ENCODE assay signal across 8 cellular contexts in the genomic region with DNA sequence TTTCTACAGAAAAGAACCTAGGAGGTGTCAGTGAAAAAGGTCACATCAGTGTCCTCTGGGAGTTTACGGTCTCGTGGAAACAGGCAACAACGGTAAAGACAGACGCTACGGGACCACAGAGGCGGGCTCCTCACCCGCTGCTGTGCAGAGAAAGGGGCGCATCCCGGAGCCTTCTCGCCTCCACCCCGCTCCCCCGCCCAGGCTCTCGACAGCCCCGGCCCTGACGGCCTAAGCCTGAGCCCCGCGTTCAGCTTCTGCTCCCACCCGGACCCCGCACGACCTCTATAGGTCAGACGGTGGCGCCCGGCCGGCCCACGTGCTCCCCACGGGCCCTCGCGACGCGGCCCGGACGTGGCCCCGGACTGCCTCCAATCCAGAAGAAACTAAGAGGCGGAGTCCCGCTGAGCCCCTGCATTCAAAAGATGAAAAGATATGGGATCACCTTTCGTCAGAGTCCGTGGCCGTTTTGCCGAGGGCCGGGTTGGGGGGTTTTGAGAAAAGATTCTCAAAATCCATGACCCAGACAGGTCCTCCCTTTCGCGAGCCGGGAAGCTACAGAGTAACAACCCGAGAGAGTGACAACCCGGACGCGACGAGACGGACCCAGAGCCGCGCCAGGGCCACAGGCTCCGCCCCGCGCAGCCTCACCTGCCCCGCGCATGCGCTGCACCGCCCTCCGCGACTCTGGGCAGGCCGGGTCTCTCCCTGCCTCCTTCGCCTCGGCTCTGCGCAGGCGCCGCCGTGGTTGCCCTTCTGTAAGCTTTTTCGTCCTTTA. TPM values are rescaled to one million over a fixed set of nuclear protein-coding genes. Genes with fewer than 3 reads are reported as not detected.
DNase-seq lines count a peak whose midpoint lies in the region; ATAC-seq, FAIRE-seq and TF ChIP-seq lines count a peak whose summit lies in the region.

A gene (minus strand): TSS at position 577 of the 775 bp plus-strand sequence. CDS start 61 bp downstream, at position 516.

- no peak for FAIRE-seq in small intestine (lab: Jason Lieb, UNC)

- TF ChIP-seq CTCF in WERI-Rb-1 (IDR thresholded peaks at IDR 0.05; ENCODE audit: low read depth, low read length), result 0 out of 2 replicates have a peak, but pooled peaks have one; percentile 3
- TF ChIP-seq CTCF in breast epithelium (IDR thresholded peaks at IDR 0.05), result no peak

- H3K27ac ChIP-seq in WERI-Rb-1 (peak within 1 kb of the TSS; percentile 73), breast epithelium (peak within 1 kb of the TSS; percentile 86 to 87), iPS-20b (ENCODE audit: low read length) (no peak within 1 kb of the TSS), small intestine (ENCODE audit: low read depth in 1 of 2, low read length in 1 of 2) (peak within 1 kb of the TSS; percentile 69 to 94)

- H3K4me1 ChIP-seq in breast epithelium (peaks cover 0 to 6% of the 10 kb centered on the region in 2 donors), iPS-20b (ENCODE audit: insufficient read depth, low read length) (peaks cover 1% of the 10 kb centered on the region; the same call in 1 of the 2 replicates), small intestine (ENCODE audit: control insufficient read depth in 2 of 2, insufficient read depth in 1 of 2, low read depth in 1 of 2, low read length in 1 of 2) (peaks cover 0 to 3% of the 10 kb centered on the region in 2 donors)

- H3K36me3 ChIP-seq in WERI-Rb-1, result peaks cover 4% of the 10 kb centered on the region
- no peaks in the 10 kb centered on the region for H3K36me3 ChIP-seq in breast epithelium
- H3K36me3 ChIP-seq in iPS-20b (ENCODE audit: insufficient read depth, low read depth, low read length), result no peaks in the 10 kb centered on the region
- H3K36me3 ChIP-seq in small intestine (ENCODE audit: control insufficient read depth in 2 of 2, insufficient read depth in 2 of 2, low read length in 2 of 2), result no peaks in the 10 kb centered on the region

- DNase-seq in AG08396 (ENCODE audit: low spot score), result peak; percentile 100
- DNase-seq in NCI-H2227 (lab: John Stamatoyannopoulos, UW; ENCODE audit: unreplicated experiment), result peak; percentile 95
- DNase-seq in WERI-Rb-1, result peak; percentile 94
- DNase-seq in breast epithelium (ENCODE audit: low spot score in 2 of 2), result peak; percentile 91 to 94
- DNase-seq in small intestine, result peak; percentile 95

- H3K9ac ChIP-seq in iPS-20b (ENCODE audit: low read depth, low read length), result peak within 1 kb of the TSS; percentile 78; the same call in 1 of the 2 replicates

- H3K27me3 ChIP-seq in WERI-Rb-1 (ENCODE audit: insufficient read depth, low read depth, severe bottlenecking) (no peaks in the 10 kb centered on the region), breast epithelium (no peaks in the 10 kb centered on the region), iPS-20b (ENCODE audit: insufficient read depth, low read length) (no peaks in the 10 kb centered on the region), small intestine (ENCODE audit: control insufficient read depth in 2 of 2, insufficient read depth in 2 of 2, low read length in 2 of 2) (no peaks in the 10 kb centered on the region)

- H3K4me3 ChIP-seq in WERI-Rb-1 (ENCODE audit: low read depth, low read length), result peak within 1 kb of the TSS; percentile 60
- H3K4me3 ChIP-seq in breast epithelium, result peak within 1 kb of the TSS; percentile 70 to 85 (median 78)
- peak within 1 kb of the TSS; percentile 92 for H3K4me3 ChIP-seq in iPS-20b (ENCODE audit: low read length)
- peak within 1 kb of the TSS; percentile 68 to 83 for H3K4me3 ChIP-seq in small intestine (ENCODE audit: low read depth in 1 of 2, low read length in 2 of 2)

- intact Hi-C loops in breast epithelium (cut with DNase I; ENCODE audit: low total_unique reads), result no loop called here

- H3K9me3 ChIP-seq in WERI-Rb-1 (ENCODE audit: severe bottlenecking), result no peaks in the 10 kb centered on the region
- H3K9me3 ChIP-seq in breast epithelium, result no peaks in the 10 kb centered on the region
- no peaks in the 10 kb centered on the region for H3K9me3 ChIP-seq in iPS-20b (ENCODE audit: insufficient read depth, low read depth, low read length)
- H3K9me3 ChIP-seq in small intestine (ENCODE audit: control insufficient read depth, low read depth), result no peaks in the 10 kb centered on the region

- 0 to 1% (median 0%) methylated on average over 52 to 68 of the region's 68 CpGs for WGBS in small intestine, 3 donors

- peak; percentile 67 for TF ChIP-seq POLR2A in breast epithelium (IDR thresholded peaks at IDR 0.05)

- peak; percentile 92 for ATAC-seq in GM18907 (IDR thresholded peaks at IDR 0.05; ENCODE audit: unreplicated experiment)
- peak; percentile 85 for ATAC-seq in HG03139 (IDR thresholded peaks at IDR 0.05; ENCODE audit: unreplicated experiment)

RNA-seq across cellular contexts. Expression of the gene that starts here (rescaled TPM):
- total RNA-seq in breast epithelium, result 10 to 100 TPM; 17.0 to 38.3 (median 17.0) TPM
- polyA plus RNA-seq in small intestine, result 1 to 10 TPM; 3.5 to 9.1 (median 8.9) TPM
